In genomic region chr14:71244341-71244740, GRCh38 we compare ENCODE assay signal across 27 cellular contexts.
DNase-seq lines count a peak whose midpoint lies in the region; ATAC-seq and TF ChIP-seq lines count a peak whose summit lies in the region.
"Had no signal": no experiment of that assay in that cellular context is flagged by ENCODE, and none has a peak within 500 bp of the region (broad histone marks: within the 10 kb centered on the region; RNA-seq: fewer than 3 reads in every experiment).

No MANE protein-coding gene starts in this region.

- TF ChIP-seq CTCF in fibroblast of pulmonary artery (IDR thresholded peaks at IDR 0.05; ENCODE audit: low read length, missing control alignments) = no peak
- no peak for TF ChIP-seq CTCF in endodermal cell (conservative IDR thresholded peaks at IDR 0.05)
- no peak for TF ChIP-seq CTCF in esophagus muscularis mucosa (IDR thresholded peaks at IDR 0.05)
- TF ChIP-seq CTCF in OCI-LY7 (conservative IDR thresholded peaks at IDR 0.05; ENCODE audit: low read length) = no peak

- H3K36me3 ChIP-seq in SK-N-MC (ENCODE audit: insufficient read depth, low read length) = no peaks in the 10 kb centered on the region
- H3K36me3 ChIP-seq in endodermal cell (ENCODE audit: control insufficient read depth, insufficient read depth, low read length) = no peaks in the 10 kb centered on the region
- no peaks in the 10 kb centered on the region for H3K36me3 ChIP-seq in esophagus muscularis mucosa
- H3K36me3 ChIP-seq in OCI-LY7 (ENCODE audit: insufficient read depth, low read length) = no peaks in the 10 kb centered on the region
- H3K36me3 ChIP-seq: adrenal gland, breast epithelium, esophagus squamous epithelium, ovary had no signal

- no peak for TF ChIP-seq EP300 in esophagus muscularis mucosa (IDR thresholded peaks at IDR 0.05)

- no peaks in the 10 kb centered on the region for H4K20me1 ChIP-seq in OCI-LY7 (ENCODE audit: insufficient read depth, low read length)

- H3K9ac ChIP-seq in SK-N-MC (ENCODE audit: insufficient read length) (no peak overlapping the region), endodermal cell (ENCODE audit: extremely low read depth, low read length, poor library complexity, severe bottlenecking) (no peak overlapping the region)
- H3K9ac ChIP-seq: KMS-11 had no signal

- peaks cover 30% of the 10 kb centered on the region for H3K36me3 Mint-ChIP-seq in activated naive CD8-positive, alpha-beta T cell treated with anti-CD3 and anti-CD28 coated beads, Interleukin-2, amount 10 ng/mL, durations not matched to agents 7 days and 5 days
- H3K36me3 Mint-ChIP-seq in activated naive CD8-positive, alpha-beta T cell treated with anti-CD3 and anti-CD28 coated beads for 36 hours = peaks cover 14% of the 10 kb centered on the region
- H3K36me3 Mint-ChIP-seq in endodermal cell (ENCODE audit: low read depth) = no peaks in the 10 kb centered on the region
- H3K36me3 Mint-ChIP-seq: natural killer cell, type B pancreatic cell had no signal

- no peaks in the 10 kb centered on the region for H3K79me2 ChIP-seq in OCI-LY7 (ENCODE audit: insufficient read depth, low read depth, low read length)

- CTCF ChIA-PET in OCI-LY7 (lab: Charles Lee; ENCODE audit: unreplicated experiment) = no interaction called here

- H3K4me1 Mint-ChIP-seq in activated naive CD8-positive, alpha-beta T cell treated with anti-CD3 and anti-CD28 coated beads, Interleukin-2, amount 10 ng/mL, durations not matched to agents 7 days and 5 days = peaks cover 46% of the 10 kb centered on the region
- H3K4me1 Mint-ChIP-seq in activated naive CD8-positive, alpha-beta T cell treated with anti-CD3 and anti-CD28 coated beads for 36 hours = peaks cover 32% of the 10 kb centered on the region
- H3K4me1 Mint-ChIP-seq in endodermal cell = peaks cover 21% of the 10 kb centered on the region

- H3K9me3 ChIP-seq in SK-N-MC (ENCODE audit: low read depth, low read length) (no peaks in the 10 kb centered on the region), endodermal cell (ENCODE audit: control insufficient read depth, low read length) (peaks cover 4% of the 10 kb centered on the region), esophagus muscularis mucosa (no peaks in the 10 kb centered on the region), OCI-LY7 (ENCODE audit: low read length) (no peaks in the 10 kb centered on the region)
- H3K9me3 ChIP-seq: adrenal gland, breast epithelium, esophagus squamous epithelium, ovary had no signal

- H3K27me3 Mint-ChIP-seq in activated naive CD8-positive, alpha-beta T cell treated with anti-CD3 and anti-CD28 coated beads, Interleukin-2, amount 10 ng/mL, durations not matched to agents 7 days and 5 days = no peaks in the 10 kb centered on the region
- no peaks in the 10 kb centered on the region for H3K27me3 Mint-ChIP-seq in activated naive CD8-positive, alpha-beta T cell treated with anti-CD3 and anti-CD28 coated beads for 36 hours
- no peaks in the 10 kb centered on the region for H3K27me3 Mint-ChIP-seq in endodermal cell (ENCODE audit: insufficient read depth)
- H3K27me3 Mint-ChIP-seq: activated T-cell treated with anti-CD3 and anti-CD28 coated beads, Interleukin-2, amount 50 U/mL, for 24 hours; dendritic cell treated with granulocyte-macrophage colony-stimulating factor and Interleukin-4, amounts not matched to agents 40 ng/mL and 50 ng/mL, for 4 days; type B pancreatic cell had no signal

- H3K4me3 ChIP-seq in SK-N-MC = no peak overlapping the region
- no peak overlapping the region for H3K4me3 ChIP-seq in fibroblast of pulmonary artery (replicated peaks; ENCODE audit: low read depth, low read length)
- H3K4me3 ChIP-seq in skeletal muscle cell (ENCODE audit: low read depth, low read length) = no peak overlapping the region
- no peak overlapping the region for H3K4me3 ChIP-seq in endodermal cell (ENCODE audit: low read length)
- no peak overlapping the region for H3K4me3 ChIP-seq in esophagus muscularis mucosa
- no peak overlapping the region for H3K4me3 ChIP-seq in OCI-LY7 (ENCODE audit: low read depth, low read length, poor library complexity, severe bottlenecking)
- H3K4me3 ChIP-seq: adrenal gland, breast epithelium, esophagus squamous epithelium, ovary had no signal

- no peak for DNase-seq in activated naive CD8-positive, alpha-beta T cell treated with anti-CD3 and anti-CD28 coated beads, Interleukin-2, amount 10 ng/mL, durations not matched to agents 7 days and 5 days
- DNase-seq in activated naive CD8-positive, alpha-beta T cell treated with anti-CD3 and anti-CD28 coated beads for 36 hours = no peak
- DNase-seq in SK-N-MC (ENCODE audit: low read depth, low spot score) = no peak
- peak; percentile 71 for DNase-seq in fibroblast of pulmonary artery (ENCODE audit: low read depth)
- DNase-seq in skeletal muscle cell (ENCODE audit: low read depth) = peak; percentile 73
- DNase-seq in endodermal cell = no peak
- DNase-seq in esophagus muscularis mucosa (ENCODE audit: extremely low spot score) = no peak
- DNase-seq in OCI-LY7 (ENCODE audit: low spot score) = no peak
- DNase-seq: activated gamma-delta T cell; activated T-cell treated with anti-CD3 and anti-CD28 coated beads, Interleukin-2, amount 50 U/mL, for 24 hours; adrenal gland; esophagus squamous epithelium; H9; islet precursor cell; midbrain; natural killer cell; NCI-H1417; NCI-H2029 treated with DMSO at 0.1 percent for 48 hours; NCI-H446 treated with DMSO at 0.1 percent for 48 hours; ovary; stimulated activated CD4-positive, alpha-beta T cell treated with anti-CD3 and anti-CD28 coated beads, Interleukin-4, amount 100 ng/mL, for 1 hour; substantia nigra had no signal

- WGBS in endodermal cell (ENCODE audit: insufficient coverage in 1 of 2, insufficient read length in 1 of 2), 2 experiments = 74 to 80% methylated on average over 5 of the region's 5 CpGs
- WGBS in esophagus muscularis mucosa = 49% methylated on average over 5 of the region's 5 CpGs

- H3K4me3 Mint-ChIP-seq in activated naive CD8-positive, alpha-beta T cell treated with anti-CD3 and anti-CD28 coated beads, Interleukin-2, amount 10 ng/mL, durations not matched to agents 7 days and 5 days = no peak overlapping the region
- no peak overlapping the region for H3K4me3 Mint-ChIP-seq in activated naive CD8-positive, alpha-beta T cell treated with anti-CD3 and anti-CD28 coated beads for 36 hours
- H3K4me3 Mint-ChIP-seq in endodermal cell = no peak overlapping the region
- H3K4me3 Mint-ChIP-seq: activated T-cell treated with anti-CD3 and anti-CD28 coated beads, Interleukin-2, amount 50 U/mL, for 24 hours; dendritic cell treated with granulocyte-macrophage colony-stimulating factor and Interleukin-4, amounts not matched to agents 40 ng/mL and 50 ng/mL, for 4 days; H9; natural killer cell; T-helper 2 cell treated with Interferon-gamma antibody and Interleukin-4, amounts not matched to agents 5 μg/mL and 100 μg/mL, for 36 hours; type B pancreatic cell had no signal

- no peak overlapping the region for H3K4me2 ChIP-seq in OCI-LY7 (ENCODE audit: low read length)
- H3K4me2 ChIP-seq: KMS-11 had no signal

- H3K4me1 ChIP-seq in endodermal cell (ENCODE audit: control insufficient read depth, insufficient read depth, low read length) (peaks cover 10% of the 10 kb centered on the region), esophagus muscularis mucosa (peaks cover 7 to 14% (median 9%) of the 10 kb centered on the region in 4 donors), OCI-LY7 (ENCODE audit: insufficient read depth, low read length, poor library complexity, severe bottlenecking) (no peaks in the 10 kb centered on the region)
- H3K4me1 ChIP-seq: breast epithelium had no signal

- no peak overlapping the region for H2AFZ ChIP-seq in OCI-LY7 (ENCODE audit: low read length)

- BruUV-seq in OCI-LY7 (replicated peaks; lab: Mats Ljungman, UMichigan) = no TSS peak

- peak overlapping the region; percentile 44 for H3K27ac Mint-ChIP-seq in activated naive CD8-positive, alpha-beta T cell treated with anti-CD3 and anti-CD28 coated beads, Interleukin-2, amount 10 ng/mL, durations not matched to agents 7 days and 5 days
- no peak overlapping the region for H3K27ac Mint-ChIP-seq in activated naive CD8-positive, alpha-beta T cell treated with anti-CD3 and anti-CD28 coated beads for 36 hours
- H3K27ac Mint-ChIP-seq in endodermal cell = no peak overlapping the region
- H3K27ac Mint-ChIP-seq: activated T-cell treated with anti-CD3 and anti-CD28 coated beads, Interleukin-2, amount 50 U/mL, for 24 hours; dendritic cell treated with granulocyte-macrophage colony-stimulating factor and Interleukin-4, amounts not matched to agents 40 ng/mL and 50 ng/mL, for 4 days; H9; natural killer cell; T-helper 2 cell treated with Interferon-gamma antibody and Interleukin-4, amounts not matched to agents 5 μg/mL and 100 μg/mL, for 36 hours; type B pancreatic cell had no signal

- H3K27ac ChIP-seq in SK-N-MC (peak overlapping the region; percentile 49; the same call in 1 of the 2 replicates), endodermal cell (ENCODE audit: low read depth, low read length) (no peak overlapping the region), esophagus muscularis mucosa (replicated peaks in 1 of 4) (no peak overlapping the region), OCI-LY7 (ENCODE audit: low read depth, low read length, poor library complexity, severe bottlenecking) (no peak overlapping the region)
- H3K27ac ChIP-seq: adrenal gland, breast epithelium, esophagus squamous epithelium, KMS-11, ovary had no signal

- intact Hi-C loops in esophagus muscularis mucosa (cut with DNase I) (no loop called here), OCI-LY7 (cut with micrococcal nuclease; ENCODE audit: unreplicated experiment) (no loop called here)

- H3K9me2 ChIP-seq in OCI-LY7 (ENCODE audit: insufficient read depth, low read length) = no peaks in the 10 kb centered on the region

- POLR2A ChIA-PET in activated naive CD8-positive, alpha-beta T cell treated with anti-CD3 and anti-CD28 coated beads, Interleukin-2, amount 10 ng/mL, durations not matched to agents 7 days and 5 days (lab: Charles Lee) = no interaction called here
- POLR2A ChIA-PET in OCI-LY7 (lab: Charles Lee) = no interaction called here

- no peak for TF ChIP-seq POLR2A in esophagus muscularis mucosa (IDR thresholded peaks at IDR 0.05; ENCODE audit: low read depth)

- peaks cover 13% of the 10 kb centered on the region for H3K9me3 Mint-ChIP-seq in activated naive CD8-positive, alpha-beta T cell treated with anti-CD3 and anti-CD28 coated beads, Interleukin-2, amount 10 ng/mL, durations not matched to agents 7 days and 5 days
- peaks cover 12% of the 10 kb centered on the region for H3K9me3 Mint-ChIP-seq in activated naive CD8-positive, alpha-beta T cell treated with anti-CD3 and anti-CD28 coated beads for 36 hours
- peaks cover 8% of the 10 kb centered on the region for H3K9me3 Mint-ChIP-seq in endodermal cell

- no peaks in the 10 kb centered on the region for H3K27me3 ChIP-seq in endodermal cell (ENCODE audit: control insufficient read depth, insufficient read depth, low read length, poor library complexity, severe bottlenecking)
- no peaks in the 10 kb centered on the region for H3K27me3 ChIP-seq in esophagus muscularis mucosa
- H3K27me3 ChIP-seq: adrenal gland, breast epithelium, esophagus squamous epithelium, ovary had no signal

- ATAC-seq in activated naive CD8-positive, alpha-beta T cell treated with anti-CD3 and anti-CD28 coated beads, Interleukin-2, amount 10 ng/mL, durations not matched to agents 7 days and 5 days (ENCODE audit: low read depth) = no peak
- ATAC-seq: natural killer cell had no signal

Comparison
In these comparisons a context has a peak if more than half of its experiments do, and no peak if none do; other contexts are left out.
1. DNase-seq: peak in fibroblast of pulmonary artery (single experiment) and skeletal muscle cell (single experiment); none in activated naive CD8-positive, alpha-beta T cell treated with anti-CD3 and anti-CD28 coated beads, Interleukin-2, amount 10 ng/mL, durations not matched to agents 7 days and 5 days (single experiment), activated naive CD8-positive, alpha-beta T cell treated with anti-CD3 and anti-CD28 coated beads for 36 hours (single experiment), SK-N-MC (single experiment), endodermal cell (single experiment), esophagus muscularis mucosa (single experiment) and OCI-LY7 (single experiment).